ENCODE assay signal across 16 cellular contexts in the genomic region with DNA sequence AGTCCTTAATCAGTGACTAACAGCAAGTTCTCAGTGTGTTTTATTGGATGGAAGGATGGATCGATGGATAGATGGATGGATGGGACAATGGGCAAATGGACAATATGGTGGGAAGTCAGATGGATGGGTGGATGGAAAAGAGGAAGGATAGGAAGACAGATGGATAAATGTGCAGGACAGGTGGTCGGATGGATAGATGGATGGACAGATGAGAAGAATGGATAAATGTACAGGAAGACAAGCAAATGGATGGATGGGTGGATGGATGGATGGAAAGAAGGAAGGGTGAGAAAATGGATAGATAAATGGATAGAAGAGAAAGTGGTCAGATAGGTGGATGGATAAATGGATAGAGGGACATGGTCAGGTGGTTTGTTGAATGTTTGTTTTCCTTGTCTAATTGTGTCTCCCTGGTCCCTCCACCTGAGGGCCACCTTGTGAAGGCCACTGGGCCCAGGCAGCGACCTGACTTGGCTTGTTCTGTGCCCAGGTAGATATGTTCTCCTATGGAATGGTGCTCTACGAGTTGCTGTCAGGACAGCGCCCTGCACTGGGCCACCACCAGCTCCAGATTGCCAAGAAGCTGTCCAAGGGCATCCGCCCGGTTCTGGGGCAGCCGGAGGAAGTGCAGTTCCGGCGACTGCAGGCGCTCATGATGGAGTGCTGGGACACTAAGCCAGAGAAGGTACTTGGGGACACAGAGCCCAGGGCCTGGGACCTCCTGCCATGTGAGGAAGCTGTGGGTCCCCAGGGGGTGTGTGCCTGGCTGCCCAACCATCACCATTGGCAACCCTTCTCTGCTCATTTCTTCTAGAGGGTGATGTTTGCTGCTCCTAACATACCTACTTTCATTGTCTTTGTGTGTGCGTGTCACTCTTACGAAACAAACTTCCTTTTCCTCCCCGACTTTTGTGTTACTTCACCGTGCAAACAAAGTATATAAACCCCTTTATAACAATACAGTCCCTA.
DNase-seq lines count a peak whose midpoint lies in the region; ATAC-seq, FAIRE-seq and TF ChIP-seq lines count a peak whose summit lies in the region.
"Had no signal": no experiment of that assay in that cellular context is flagged by ENCODE, and none has a peak within 500 bp of the region (broad histone marks: within the 10 kb centered on the region; RNA-seq: fewer than 3 reads in every experiment).

No MANE protein-coding gene starts in this region.

- H3K9ac ChIP-seq in BLaER1, result no peak overlapping the region

- no peaks in the 10 kb centered on the region for H3K9me3 ChIP-seq in BLaER1
- H3K9me3 ChIP-seq in lung (ENCODE audit: control insufficient read depth in 2 of 2, insufficient read depth in 1 of 2, low read length in 1 of 2), result no peaks in the 10 kb centered on the region
- H3K9me3 ChIP-seq: Peyer's patch, prostate gland, thoracic aorta had no signal

- TF ChIP-seq CTCF in bronchial epithelial cell (IDR thresholded peaks at IDR 0.05; ENCODE audit: insufficient read depth, low read length, severe bottlenecking), result no peak
- TF ChIP-seq CTCF in lung (IDR thresholded peaks at IDR 0.05; ENCODE audit: control extremely low read depth, extremely low read depth), result no peak

- peak overlapping the region; percentile 61 for H3K4me2 ChIP-seq in BLaER1

- H3K27me3 ChIP-seq in BLaER1, result peaks cover 8% of the 10 kb centered on the region
- no peaks in the 10 kb centered on the region for H3K27me3 ChIP-seq in H7 (ENCODE audit: control insufficient read depth, insufficient read depth, low read length)
- H3K27me3 ChIP-seq in bronchial epithelial cell (ENCODE audit: control insufficient read depth, insufficient read depth, low read length), result no peaks in the 10 kb centered on the region
- no peaks in the 10 kb centered on the region for H3K27me3 ChIP-seq in lung (ENCODE audit: control insufficient read depth, insufficient read depth)
- H3K27me3 ChIP-seq: Peyer's patch had no signal

- no peak for ATAC-seq in lung (ENCODE audit: insufficient read depth, low FRiP score)
- ATAC-seq in GM21360 (IDR thresholded peaks at IDR 0.05; ENCODE audit: unreplicated experiment), result no peak
- ATAC-seq: T-cell had no signal

- H4K20me1 ChIP-seq in BLaER1, result no peaks in the 10 kb centered on the region

- H3K4me3 ChIP-seq in BLaER1 (no peak overlapping the region), H7 (ENCODE audit: insufficient read depth, low read depth, low read length) (no peak overlapping the region), bronchial epithelial cell (ENCODE audit: low read depth, low read length) (no peak overlapping the region), lung (no peak overlapping the region)
- H3K4me3 ChIP-seq: Peyer's patch, prostate gland, thoracic aorta had no signal

- FAIRE-seq in bronchial epithelial cell (lab: Jason Lieb, UNC), result peak; percentile 13
- FAIRE-seq in urothelium cell line (lab: Jason Lieb, UNC), result no peak
- FAIRE-seq: D721Med had no signal

- 60 to 70% methylated on average over 15 of the region's 15 CpGs for WGBS in lung, 2 donors

- H3K27ac ChIP-seq in BLaER1 (no peak overlapping the region), lung (ENCODE audit: low read depth in 1 of 2, low read length in 1 of 2) (peak overlapping the region in 1 of 2 donors; percentile 37)
- H3K27ac ChIP-seq: Peyer's patch, prostate gland, thoracic aorta had no signal

- no peaks in the 10 kb centered on the region for H3K36me3 ChIP-seq in BLaER1
- H3K36me3 ChIP-seq in H7 (replicated peaks; ENCODE audit: control insufficient read depth, insufficient read depth, low read length), result no peaks in the 10 kb centered on the region
- peaks cover 27% of the 10 kb centered on the region for H3K36me3 ChIP-seq in bronchial epithelial cell (ENCODE audit: control insufficient read depth, insufficient read depth, low read length)
- peaks cover 0 to 40% of the 10 kb centered on the region in 2 donors for H3K36me3 ChIP-seq in lung (ENCODE audit: control insufficient read depth in 2 of 2, insufficient read depth in 2 of 2, low read length in 2 of 2)

- peak; percentile 55 for DNase-seq in H7
- peak; percentile 10 for DNase-seq in bronchial epithelial cell (ENCODE audit: low read depth)
- DNase-seq in lung (ENCODE audit: low spot score), result peak; percentile 24
- no peak for DNase-seq in NCI-H2029 treated with DMSO at 0.1 percent for 48 hours (lab: John Stamatoyannopoulos, UW)
- no peak for DNase-seq in urothelium cell line (ENCODE audit: low spot score)
- DNase-seq in RPMI8226, result no peak
- DNase-seq: activated gamma-delta T cell, amygdala, KBM-7, Peyer's patch, T-cell had no signal

- H3K4me1 ChIP-seq in BLaER1 (peaks cover 34% of the 10 kb centered on the region), lung (ENCODE audit: control insufficient read depth in 2 of 2, insufficient read depth in 2 of 2, low read length in 2 of 2) (peaks cover 0 to 9% of the 10 kb centered on the region in 2 donors)
- H3K4me1 ChIP-seq: Peyer's patch, prostate gland had no signal

Comparison
In these comparisons a context has a peak if more than half of its experiments do, and no peak if none do; other contexts are left out.
1. DNase-seq: peak in H7 (single experiment), bronchial epithelial cell (single experiment) and lung (single experiment); none in NCI-H2029 treated with DMSO at 0.1 percent for 48 hours (single experiment), urothelium cell line (single experiment) and RPMI8226 (single experiment).